9 cellular contexts compared by ENCODE assay signal in the genomic region with DNA sequence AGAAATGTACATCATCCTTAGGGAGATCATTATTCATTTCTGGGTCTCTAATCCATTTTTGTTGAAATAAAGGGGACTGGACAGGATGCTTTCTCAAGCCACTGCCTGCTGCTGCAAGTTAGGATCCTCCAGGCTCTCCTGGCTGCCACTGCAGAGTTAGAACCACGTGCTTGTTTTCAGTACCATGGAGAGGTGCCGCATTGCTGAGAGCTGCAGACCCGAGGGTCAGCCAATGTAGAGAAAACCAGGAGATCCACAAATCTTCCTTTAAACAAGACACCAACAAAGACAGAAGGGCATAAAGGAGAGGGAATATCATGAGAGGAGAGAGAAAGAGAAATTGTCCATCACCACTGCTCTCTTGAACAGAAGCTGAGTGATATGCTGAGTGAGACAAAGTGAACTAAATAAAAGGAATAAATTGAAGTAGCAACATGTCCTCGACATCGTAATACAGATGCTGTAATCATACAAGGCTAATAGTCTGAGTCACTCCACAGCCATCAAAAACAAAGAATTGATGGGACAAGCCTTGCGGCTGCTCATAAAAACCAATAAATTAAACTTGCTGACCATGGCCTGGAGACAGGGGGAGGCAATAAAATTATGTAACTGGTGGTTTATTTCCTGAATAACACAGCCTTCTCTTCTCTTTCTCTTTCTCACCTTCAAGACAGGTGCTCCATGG.
DNase-seq lines count a peak whose midpoint lies in the region; ATAC-seq lines count a peak whose summit lies in the region.
"Had no signal": no experiment of that assay in that cellular context is flagged by ENCODE, and none has a peak within 500 bp of the region (broad histone marks: within the 10 kb centered on the region; RNA-seq: fewer than 3 reads in every experiment).

No MANE protein-coding gene starts in this region.

- POLR2A ChIA-PET in activated CD4-positive, alpha-beta memory T cell treated with anti-CD3 and anti-CD28 coated beads, Interleukin-2, amount 10 ng/mL, durations not matched to agents 7 days and 5 days (lab: Charles Lee), result no interaction called here

- DNase-seq in COLO668 (lab: John Stamatoyannopoulos, UW; ENCODE audit: unreplicated experiment), result peak; percentile 28
- DNase-seq in HT-29 (ENCODE audit: low spot score), result peak; percentile 6
- DNase-seq in amniotic epithelial cell (ENCODE audit: low read depth), result peak; percentile 1
- peak; percentile 24 for DNase-seq in kidney tubule cell (ENCODE audit: low spot score)
- DNase-seq in activated CD4-positive, alpha-beta memory T cell treated with anti-CD3 and anti-CD28 coated beads, Interleukin-2, amount 10 ng/mL, durations not matched to agents 7 days and 5 days, result no peak
- DNase-seq in amniotic stem cell (lab: John Stamatoyannopoulos, UW), result no peak
- DNase-seq: NCI-H226 had no signal

- H3K4me1 Mint-ChIP-seq in activated CD4-positive, alpha-beta memory T cell treated with anti-CD3 and anti-CD28 coated beads, Interleukin-2, amount 10 ng/mL, durations not matched to agents 7 days and 5 days, result no peaks in the 10 kb centered on the region

- H3K4me3 Mint-ChIP-seq in activated CD4-positive, alpha-beta memory T cell treated with anti-CD3 and anti-CD28 coated beads, Interleukin-2, amount 10 ng/mL, durations not matched to agents 7 days and 5 days, result no peak overlapping the region

- CTCF ChIA-PET in activated CD4-positive, alpha-beta memory T cell treated with anti-CD3 and anti-CD28 coated beads, Interleukin-2, amount 10 ng/mL, durations not matched to agents 7 days and 5 days (lab: Charles Lee), result no interaction called here

- no peaks in the 10 kb centered on the region for H3K27me3 Mint-ChIP-seq in activated CD4-positive, alpha-beta memory T cell treated with anti-CD3 and anti-CD28 coated beads, Interleukin-2, amount 10 ng/mL, durations not matched to agents 7 days and 5 days

- H3K27ac Mint-ChIP-seq in activated CD4-positive, alpha-beta memory T cell treated with anti-CD3 and anti-CD28 coated beads, Interleukin-2, amount 10 ng/mL, durations not matched to agents 7 days and 5 days, result no peak overlapping the region

- no peaks in the 10 kb centered on the region for H3K9me3 Mint-ChIP-seq in activated CD4-positive, alpha-beta memory T cell treated with anti-CD3 and anti-CD28 coated beads, Interleukin-2, amount 10 ng/mL, durations not matched to agents 7 days and 5 days

- ATAC-seq in HG02678 (IDR thresholded peaks at IDR 0.05; ENCODE audit: unreplicated experiment) (no peak), HG02571 (IDR thresholded peaks at IDR 0.05; ENCODE audit: unreplicated experiment) (no peak)

- H3K36me3 Mint-ChIP-seq in activated CD4-positive, alpha-beta memory T cell treated with anti-CD3 and anti-CD28 coated beads, Interleukin-2, amount 10 ng/mL, durations not matched to agents 7 days and 5 days (ENCODE audit: low read depth), result no peaks in the 10 kb centered on the region

Comparison
In these comparisons a context has a peak if more than half of its experiments do, and no peak if none do; other contexts are left out.
1. DNase-seq: peak in COLO668 (single experiment), HT-29 (single experiment), amniotic epithelial cell (single experiment) and kidney tubule cell (single experiment); none in activated CD4-positive, alpha-beta memory T cell treated with anti-CD3 and anti-CD28 coated beads, Interleukin-2, amount 10 ng/mL, durations not matched to agents 7 days and 5 days (single experiment) and amniotic stem cell (single experiment).